ENCODE assay signal across 19 cellular contexts in the genomic region with DNA sequence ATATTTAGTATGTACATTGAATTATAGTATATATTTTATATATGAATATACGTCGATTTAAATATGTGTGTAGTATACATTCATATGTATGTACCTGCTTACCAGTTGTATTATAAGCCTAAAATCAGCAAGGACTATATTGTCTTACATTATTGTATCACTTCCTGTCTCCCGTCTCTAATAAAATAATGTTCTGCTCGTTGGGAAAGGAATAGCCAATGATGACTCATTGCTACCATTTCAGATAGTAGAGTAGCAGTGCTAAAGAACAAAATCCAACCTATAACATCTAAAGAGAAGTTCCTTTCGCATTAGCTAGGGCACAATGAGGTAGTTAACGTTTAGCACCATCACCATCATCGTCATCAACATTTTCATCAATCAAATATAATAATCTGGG. TPM values are rescaled to one million over a fixed set of nuclear protein-coding genes. Genes with fewer than 3 reads are reported as not detected.
DNase-seq lines count a peak whose midpoint lies in the region; ATAC-seq and TF ChIP-seq lines count a peak whose summit lies in the region.
"Had no signal": no experiment of that assay in that cellular context is flagged by ENCODE, and none has a peak within 500 bp of the region (broad histone marks: within the 10 kb centered on the region; RNA-seq: fewer than 3 reads in every experiment).

No MANE protein-coding gene starts in this region.

- H3K36me3 Mint-ChIP-seq in T-cell, result no peaks in the 10 kb centered on the region
- H3K36me3 Mint-ChIP-seq: CD4-positive, alpha-beta memory T cell had no signal

- no peak for TF ChIP-seq POLR2A in lower leg skin (IDR thresholded peaks at IDR 0.05)

- peaks cover 22 to 35% of the 10 kb centered on the region in 2 donors for H3K27me3 Mint-ChIP-seq in T-cell

- no peak overlapping the region for H3K27ac Mint-ChIP-seq in T-cell
- H3K27ac Mint-ChIP-seq: CD4-positive, alpha-beta memory T cell had no signal

- H3K4me3 ChIP-seq in epithelial cell of esophagus (ENCODE audit: low read length) (no peak overlapping the region), lower leg skin (ENCODE audit: low read depth, poor library complexity, severe bottlenecking) (no peak overlapping the region)
- H3K4me3 ChIP-seq: SJSA1 had no signal

- WGBS in lower leg skin, 2 donors, result 73 to 76% methylated on average over 7 of the region's 7 CpGs

- CTCF ChIA-PET in RWPE1 (lab: Yijun Ruan, JAX), result interaction anchor here (0.6 to 0.8 kb wide), 3 partner anchors 12 to 87 kb away, joined by 3 to 4 read pairs (median 4); no protein-coding TSS in a partner anchor
- CTCF ChIA-PET in T-cell (lab: Charles Lee), result no interaction called here

- intact Hi-C loops in lower leg skin (cut with DNase I; ENCODE audit: low total_unique reads), result no loop called here

- peaks cover 0 to 10% (median 8%) of the 10 kb centered on the region in 3 donors for H3K4me1 Mint-ChIP-seq in T-cell

- H3K4me3 Mint-ChIP-seq in T-cell, result no peak overlapping the region
- H3K4me3 Mint-ChIP-seq: CD4-positive, alpha-beta memory T cell had no signal

- no peaks in the 10 kb centered on the region for H3K9me3 Mint-ChIP-seq in T-cell

- TF ChIP-seq CTCF in RWPE1 (conservative IDR thresholded peaks at IDR 0.05; ENCODE audit: low read depth) (no peak), epithelial cell of esophagus (IDR thresholded peaks at IDR 0.05; ENCODE audit: insufficient read depth, low read depth, low read length, missing control alignments) (no peak), lower leg skin (IDR thresholded peaks at IDR 0.05) (no peak)

- no peak for ATAC-seq in GM18868 (IDR thresholded peaks at IDR 0.05; ENCODE audit: unreplicated experiment)
- ATAC-seq in T-cell (replicated peaks in 1 of 4), result no peak

- DNase-seq in A172 (ENCODE audit: low spot score) (peak; percentile 18), ELR (ENCODE audit: low read depth) (peak; percentile 51), RWPE1 (ENCODE audit: low spot score) (peak; percentile 10), epithelial cell of esophagus (ENCODE audit: low read depth) (peak; percentile 28), NCI-H345 treated with DMSO at 0.1 percent for 48 hours (lab: John Stamatoyannopoulos, UW; ENCODE audit: unreplicated experiment) (no peak), lower leg skin (ENCODE audit: low spot score in 2 of 2) (no peak), T-cell (no peak)
- DNase-seq: BE2C; CD4-positive, alpha-beta memory T cell; DND-41; GOT3; MV-4-11; NCI-H1436; NCI-H2029 treated with DMSO at 0.1 percent for 48 hours; NCI-H524 treated with DMSO at 0.1 percent for 48 hours had no signal

- POLR2A ChIA-PET in RWPE1 (lab: Yijun Ruan, JAX; ENCODE audit: low non-redundant PET) (no interaction called here), T-cell (lab: Charles Lee) (no interaction called here)

- no peak overlapping the region for H3K27ac ChIP-seq in RWPE1
- H3K27ac ChIP-seq: HL-60, KMS-11, SJSA1 had no signal

RNA-seq across cellular contexts. Expression of gene SMYD2, which starts 39.9 kb away (rescaled TPM):
- total RNA-seq in A172 (2014; rRNA removed; shearing (Covaris generic)), result 77.2 and 81.1 TPM in 2 replicates
- total RNA-seq in lower leg skin (10 to 100 TPM; 17.1 to 30.0 (median 26.2) TPM), T-cell (10 to 100 TPM; 27.3 to 35.2 (median 34.4) TPM)

Comparison
In these comparisons a context has a peak if more than half of its experiments do, and no peak if none do; other contexts are left out.
1. DNase-seq: peak in A172 (single experiment), ELR (single experiment), RWPE1 (single experiment) and epithelial cell of esophagus (single experiment); none in NCI-H345 treated with DMSO at 0.1 percent for 48 hours (single experiment), lower leg skin (0 of 2) and T-cell (0 of 34).